ENCODE assay signal across 8 cellular contexts in genomic region chr2:46364797-46365457, GRCh38.
DNase-seq lines count a peak whose midpoint lies in the region; ATAC-seq and TF ChIP-seq lines count a peak whose summit lies in the region.

No MANE protein-coding gene starts in this region.

- peaks cover 6% of the 10 kb centered on the region for H3K27me3 Mint-ChIP-seq in activated CD4-positive, alpha-beta T cell treated with anti-CD3 and anti-CD28 coated beads, Interleukin-2, amount 10 ng/mL, durations not matched to agents 24 days and 14 days

- TF ChIP-seq CTCF in AG09319 (IDR thresholded peaks at IDR 0.05; ENCODE audit: low read depth, low read length) (peak; percentile 72), GM10266 (IDR thresholded peaks at IDR 0.05; ENCODE audit: control insufficient read depth, insufficient read depth, low read depth, missing control alignments) (peak; percentile 81)

- no peak overlapping the region for H3K4me3 Mint-ChIP-seq in activated CD4-positive, alpha-beta T cell treated with anti-CD3 and anti-CD28 coated beads, Interleukin-2, amount 10 ng/mL, durations not matched to agents 24 days and 14 days

- intact Hi-C loops in activated CD4-positive, alpha-beta T cell treated with anti-CD3 and anti-CD28 coated beads, Interleukin-2, amount 10 ng/mL, durations not matched to agents 24 days and 14 days (cut with micrococcal nuclease): loop anchor here (1.0 to 5.0 kb wide), 5 partner anchors 38 to 372 kb away; no protein-coding TSS in a partner anchor
- intact Hi-C loops in posterior vena cava (cut with DNase I): loop anchor here in 1 of 2 donors (5.0 kb wide), 2 partner anchors 68 to 353 kb away; partner anchors contain the start of gene EPAS1

- no peak for ATAC-seq in GM21381 (IDR thresholded peaks at IDR 0.05; ENCODE audit: unreplicated experiment)

- no peak overlapping the region for H3K27ac Mint-ChIP-seq in activated CD4-positive, alpha-beta T cell treated with anti-CD3 and anti-CD28 coated beads, Interleukin-2, amount 10 ng/mL, durations not matched to agents 24 days and 14 days

- H3K36me3 Mint-ChIP-seq in activated CD4-positive, alpha-beta T cell treated with anti-CD3 and anti-CD28 coated beads, Interleukin-2, amount 10 ng/mL, durations not matched to agents 24 days and 14 days (ENCODE audit: low read depth): peaks cover 11% of the 10 kb centered on the region

- peaks cover 36% of the 10 kb centered on the region for H3K4me1 Mint-ChIP-seq in activated CD4-positive, alpha-beta T cell treated with anti-CD3 and anti-CD28 coated beads, Interleukin-2, amount 10 ng/mL, durations not matched to agents 24 days and 14 days

- no peaks in the 10 kb centered on the region for H3K9me3 Mint-ChIP-seq in activated CD4-positive, alpha-beta T cell treated with anti-CD3 and anti-CD28 coated beads, Interleukin-2, amount 10 ng/mL, durations not matched to agents 24 days and 14 days

- DNase-seq in AG09319 (ENCODE audit: extremely low read depth, low read depth): peak; percentile 41
- peak; percentile 52 for DNase-seq in GM10266 (ENCODE audit: extremely low spot score)
- peak; percentile 17 for DNase-seq in NCI-H2107 (lab: John Stamatoyannopoulos, UW)
- DNase-seq in activated CD4-positive, alpha-beta T cell treated with anti-CD3 and anti-CD28 coated beads, Interleukin-2, amount 10 ng/mL, durations not matched to agents 24 days and 14 days: peak; percentile 83
- peak; percentile 47 for DNase-seq in globus pallidus (ENCODE audit: low spot score)
- peak; percentile 33 for DNase-seq in putamen (ENCODE audit: low spot score)
- no peak for DNase-seq in posterior vena cava (ENCODE audit: low spot score)
